ENCODE assay signal across 8 cellular contexts in the genomic region with DNA sequence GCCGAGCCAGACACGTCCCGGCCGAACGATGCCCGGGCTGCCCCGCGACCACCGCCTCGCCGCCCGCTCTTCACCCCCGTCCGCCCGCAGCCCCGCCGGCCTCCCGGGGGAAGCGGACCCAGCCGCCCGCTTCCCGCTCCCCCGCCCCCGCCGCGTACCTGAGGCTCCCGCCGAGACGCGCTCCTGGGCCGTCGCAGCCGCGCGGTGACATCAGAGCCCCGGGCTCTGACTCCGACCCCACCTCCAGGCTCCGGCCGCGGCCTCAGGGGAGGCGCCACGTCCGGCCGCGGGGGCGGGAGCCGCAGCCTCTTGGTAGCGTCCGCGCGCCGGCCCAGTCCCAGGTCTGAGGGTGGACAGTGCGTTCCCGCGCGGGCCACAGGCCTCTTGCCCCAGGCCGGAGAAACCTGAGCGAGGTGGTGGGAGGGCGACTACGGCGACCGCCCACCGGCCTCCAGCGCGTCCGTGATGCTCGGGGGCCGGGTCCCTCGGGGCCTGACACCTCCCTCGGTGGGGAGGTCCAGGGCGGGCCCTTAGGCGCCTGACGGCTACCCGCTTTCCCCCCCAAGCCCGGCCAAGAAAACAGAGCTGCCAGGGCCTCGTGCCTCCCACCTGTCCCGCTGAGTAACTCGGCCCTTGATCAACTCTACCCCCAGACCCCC. TPM values are rescaled to one million over a fixed set of nuclear protein-coding genes. Genes with fewer than 3 reads are reported as not detected.
A peak's percentile ranks its signal among the peaks of the same experiment; 100 is the strongest.
DNase-seq lines count a peak whose midpoint lies in the region; ATAC-seq, FAIRE-seq and TF ChIP-seq lines count a peak whose summit lies in the region.

A gene with protein sequence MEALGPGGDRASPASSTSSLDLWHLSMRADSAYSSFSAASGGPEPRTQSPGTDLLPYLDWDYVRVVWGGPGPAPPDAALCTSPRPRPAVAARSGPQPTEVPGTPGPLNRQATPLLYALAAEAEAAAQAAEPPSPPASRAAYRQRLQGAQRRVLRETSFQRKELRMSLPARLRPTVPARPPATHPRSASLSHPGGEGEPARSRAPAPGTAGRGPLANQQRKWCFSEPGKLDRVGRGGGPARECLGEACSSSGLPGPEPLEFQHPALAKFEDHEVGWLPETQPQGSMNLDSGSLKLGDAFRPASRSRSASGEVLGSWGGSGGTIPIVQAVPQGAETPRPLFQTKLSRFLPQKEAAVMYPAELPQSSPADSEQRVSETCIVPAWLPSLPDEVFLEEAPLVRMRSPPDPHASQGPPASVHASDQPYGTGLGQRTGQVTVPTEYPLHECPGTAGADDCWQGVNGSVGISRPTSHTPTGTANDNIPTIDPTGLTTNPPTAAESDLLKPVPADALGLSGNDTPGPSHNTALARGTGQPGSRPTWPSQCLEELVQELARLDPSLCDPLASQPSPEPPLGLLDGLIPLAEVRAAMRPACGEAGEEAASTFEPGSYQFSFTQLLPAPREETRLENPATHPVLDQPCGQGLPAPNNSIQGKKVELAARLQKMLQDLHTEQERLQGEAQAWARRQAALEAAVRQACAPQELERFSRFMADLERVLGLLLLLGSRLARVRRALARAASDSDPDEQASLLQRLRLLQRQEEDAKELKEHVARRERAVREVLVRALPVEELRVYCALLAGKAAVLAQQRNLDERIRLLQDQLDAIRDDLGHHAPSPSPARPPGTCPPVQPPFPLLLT (minus strand): TSS at position 212 of the 659 bp plus-strand sequence. CDS start 4,507 bp downstream, outside the sequence.

- no peaks in the 10 kb centered on the region for H3K4me1 ChIP-seq in colonic mucosa
- peaks cover 67% of the 10 kb centered on the region for H3K4me1 ChIP-seq in HepG2 (ENCODE audit: insufficient read depth, low read length)
- peaks cover 0 to 13% of the 10 kb centered on the region in 2 donors for H3K4me1 ChIP-seq in thoracic aorta (ENCODE audit: control insufficient read depth in 1 of 2, low read depth in 2 of 2)

- no peak for FAIRE-seq in HepG2 (lab: Jason Lieb, UNC)

- peaks cover 37% of the 10 kb centered on the region for H3K79me2 ChIP-seq in HepG2 (ENCODE audit: insufficient read depth, low read length)

- WGBS in HepG2 (ENCODE audit: low lambda C conversion rate) = 0% methylated on average over 11 of the region's 78 CpGs

- H3K36me3 ChIP-seq in colonic mucosa = no peaks in the 10 kb centered on the region
- peaks cover 1 to 11% of the 10 kb centered on the region in 2 experiments; a peak in 3 of 5 replicates for H3K36me3 ChIP-seq in HepG2 (replicated peaks in 1 of 2; ENCODE audit: control insufficient read depth in 1 of 2, insufficient read depth in 2 of 2, low read length in 2 of 2)
- H3K36me3 ChIP-seq in thoracic aorta = no peaks in the 10 kb centered on the region

- H3K27ac ChIP-seq in colonic mucosa (peak within 1 kb of the TSS; percentile 96), HepG2 (ENCODE audit: extremely low read length, insufficient read depth, low read length) (peak within 1 kb of the TSS; percentile 90), thoracic aorta (no peak within 1 kb of the TSS)

- POLR2A ChIA-PET in HepG2 (lab: Yijun Ruan, JAX) = interaction anchor here (0.7 to 6.6 kb wide), 11 partner anchors 10 to 221 kb away, joined by 3 to 91 read pairs (median 22); a partner anchor contains a TSS

- CTCF ChIA-PET in HepG2 (lab: Yijun Ruan, JAX; ENCODE audit: low intra/inter-chr PET ratio, low total read pairs) = interaction anchor here (1.1 to 3.1 kb wide), 4 partner anchors 34 to 76 kb away, joined by 3 to 39 read pairs (median 6); a partner anchor contains a TSS

- ATAC-seq in HG03139 (IDR thresholded peaks at IDR 0.05; ENCODE audit: unreplicated experiment) = peak; percentile 42
- ATAC-seq in HepG2 = peak; percentile 86
- ATAC-seq in thoracic aorta (ENCODE audit: insufficient number of reproducible peaks, low FRiP score, low read depth) = no peak

- intact Hi-C loops in colonic mucosa (cut with DNase I) = loop anchor here (5.0 kb wide), 2 partner anchors 37 to 52 kb away; a partner anchor contains a TSS
- intact Hi-C loops in HepG2 (cut with micrococcal nuclease; ENCODE audit: unreplicated experiment) = loop anchor here (1.0 kb wide), 2 partner anchors 36 to 53 kb away; a partner anchor contains a TSS

- no peak for TF ChIP-seq EP300 in HepG2 (IDR thresholded peaks at IDR 0.05; ENCODE audit: low read depth in 2 of 2, low read length in 2 of 2)
- TF ChIP-seq EP300 in HepG2 (CRISPR knock-in tag; IDR thresholded peaks at IDR 0.05; ENCODE audit: borderline replicate concordance) = peak; percentile 27; the same call in 1 of the 2 replicates

- no peaks in the 10 kb centered on the region for H3K27me3 ChIP-seq in colonic mucosa
- no peaks in the 10 kb centered on the region for H3K27me3 ChIP-seq in HepG2 (ENCODE audit: control insufficient read depth in 1 of 2, insufficient read depth in 2 of 2, low read length in 2 of 2)
- no peaks in the 10 kb centered on the region for H3K27me3 ChIP-seq in thoracic aorta (replicated peaks; ENCODE audit: insufficient read depth)

- no TSS peak for BruUV-seq in HepG2 (replicated peaks; lab: Mats Ljungman, UMichigan)

- no peak for TF ChIP-seq RAD21 in HepG2 (CRISPR knock-in tag; IDR thresholded peaks at IDR 0.05)

- H3K4me3 ChIP-seq in colonic mucosa = peak within 1 kb of the TSS; percentile 85
- peak within 1 kb of the TSS; percentile 79 to 94 (median 93) for H3K4me3 ChIP-seq in HepG2 (replicated peaks in 1 of 3; ENCODE audit: insufficient read depth in 1 of 3, low read depth in 2 of 3, low read length in 3 of 3)
- peak within 1 kb of the TSS; percentile 86 for H3K4me3 ChIP-seq in thoracic aorta

- in situ Hi-C loops in HepG2 (cut with HindIII; ENCODE audit: extremely low pct_ligation_motif_present, low pct_unique_long_range_greater_than_20kb) = loop anchor here (5.0 kb wide), 1 partner anchor 42 kb away; a partner anchor contains a TSS

- H3K9me3 ChIP-seq in colonic mucosa (no peaks in the 10 kb centered on the region), HepG2 (ENCODE audit: low read length) (no peaks in the 10 kb centered on the region), thoracic aorta (no peaks in the 10 kb centered on the region)

- TF ChIP-seq POLR2A in HepG2 (IDR thresholded peaks at IDR 0.05; ENCODE audit: insufficient read depth in 1 of 2, low read depth in 2 of 2, low read length in 2 of 2) = peak in 1 of 2 experiments; percentile 66; a peak in 2 of 4 replicates

- H3K9ac ChIP-seq in colonic mucosa (ENCODE audit: low read depth in 2 of 2, low read length in 2 of 2) = peak within 1 kb of the TSS; percentile 93 to 97
- H3K9ac ChIP-seq in HepG2 (ENCODE audit: insufficient read depth, low read depth, low read length) = peak within 1 kb of the TSS; percentile 96

- TF ChIP-seq CTCF in colonic mucosa (IDR thresholded peaks at IDR 0.05) = no peak
- peak; percentile 34; the same call in 1 of the 2 replicates for TF ChIP-seq CTCF in HepG2 (CRISPR knock-in tag; IDR thresholded peaks at IDR 0.05)
- TF ChIP-seq CTCF in thoracic aorta (IDR thresholded peaks at IDR 0.05) = no peak

- no peaks in the 10 kb centered on the region for H4K20me1 ChIP-seq in HepG2 (ENCODE audit: insufficient read depth, low read length)

- H2AFZ ChIP-seq in HepG2 (ENCODE audit: low read length) = no peak within 1 kb of the TSS

- peak within 1 kb of the TSS; percentile 93 for H3K4me2 ChIP-seq in HepG2 (ENCODE audit: low read depth, low read length)

- DNase-seq in DMS79 treated with DMSO at 0.1 percent for 48 hours (lab: John Stamatoyannopoulos, UW) (peak; percentile 2), GM19238 (ENCODE audit: insufficient read length, low spot score) (peak; percentile 62), RKO (ENCODE audit: low spot score) (peak; percentile 87), colonic mucosa (peak; percentile 78), HepG2 (ENCODE audit: low spot score) (peak; percentile 66), thoracic aorta (ENCODE audit: low spot score) (no peak), cortex of kidney (lab: John Stamatoyannopoulos, UW) (no peak)

RNA-seq across cellular contexts. Expression of the gene that starts here (rescaled TPM):
- 10 to 100 TPM; 36.9 to 64.1 TPM for total RNA-seq in colonic mucosa
- total RNA-seq in HepG2 (2016; rRNA removed; fragmentation: Illumina TruSeq; extraction: Trizol) = 8.9 and 18.2 TPM in 2 replicates
- total RNA-seq in HepG2 (2016; cell fraction: cytosol; rRNA removed; fragmentation: Illumina TruSeq; extraction: Trizol; ENCODE audit: low read depth) = 2.9 and 3.0 TPM in 2 replicates
- 8.5 and 16.1 TPM in 2 replicates for total RNA-seq in HepG2 (2016; cell fraction: insoluble cytoplasmic fraction; rRNA removed; fragmentation: Illumina TruSeq; extraction: Trizol)
- 6.2 and 8.3 TPM in 2 replicates for total RNA-seq in HepG2 (2016; cell fraction: membrane; rRNA removed; fragmentation: Illumina TruSeq; extraction: Trizol)
- total RNA-seq in HepG2 (2016; cell fraction: nucleus; rRNA removed; fragmentation: Illumina TruSeq; extraction: Trizol) = 14.0 and 18.5 TPM in 2 replicates
- polyA plus RNA-seq in HepG2 (2011; rRNA removed) = 25.7 and 34.5 TPM in 2 replicates
- polyA plus RNA-seq in HepG2 (2011; cell fraction: cytosol; rRNA removed) = 18.4 and 21.6 TPM in 2 replicates
- polyA plus RNA-seq in HepG2 (2011; cell fraction: nucleus; rRNA removed) = 60.0 and 62.0 TPM in 2 replicates
- 12.5 and 16.7 TPM in 2 replicates for polyA plus RNA-seq in HepG2 (2012)
- 2.1 and 2.2 TPM in 2 replicates for polyA plus RNA-seq in HepG2 (2016; cell fraction: cytosol; fragmentation: Illumina TruSeq; extraction: Trizol; ENCODE audit: low read depth)
- polyA plus RNA-seq in HepG2 (2016; cell fraction: insoluble cytoplasmic fraction; fragmentation: Illumina TruSeq; extraction: Trizol; ENCODE audit: low read depth) = 11.5 and 14.1 TPM in 2 replicates
- polyA plus RNA-seq in HepG2 (2016; cell fraction: membrane; fragmentation: Illumina TruSeq; extraction: Trizol; ENCODE audit: low read depth) = 4.6 and 5.0 TPM in 2 replicates
- polyA plus RNA-seq in HepG2 (2016; cell fraction: nucleus; fragmentation: Illumina TruSeq; extraction: Trizol; ENCODE audit: insufficient read depth, low read depth) = 52.3 and 58.0 TPM in 2 replicates
- polyA minus RNA-seq in HepG2 (2011; rRNA and poly(A)+ RNA removed; ENCODE audit: low replicate concordance) = 10.1 and 31.5 TPM in 2 replicates
- polyA minus RNA-seq in HepG2 (2011; cell fraction: cytosol; rRNA and poly(A)+ RNA removed) = 14.4 and 20.5 TPM in 2 replicates
- 29.1 and 42.4 TPM in 2 replicates for polyA minus RNA-seq in HepG2 (2011; cell fraction: nucleus; rRNA and poly(A)+ RNA removed)
- 10 to 100 TPM; 13.1 to 15.4 TPM for total RNA-seq in thoracic aorta

Comparison
In these comparisons a context has a peak if more than half of its experiments do, and no peak if none do; other contexts are left out.
1. DNase-seq: peak in DMS79 treated with DMSO at 0.1 percent for 48 hours (single experiment), GM19238 (single experiment), RKO (single experiment), colonic mucosa (single experiment) and HepG2 (single experiment); none in thoracic aorta (single experiment) and cortex of kidney (single experiment).
2. H3K27ac ChIP-seq: peak in colonic mucosa (single experiment) and HepG2 (single experiment); none in thoracic aorta (0 of 2).
3. Peak in every context shown above with its lines, with median percentiles within 50 percentile points of each other: H3K4me3 ChIP-seq.